In the genomic region with DNA sequence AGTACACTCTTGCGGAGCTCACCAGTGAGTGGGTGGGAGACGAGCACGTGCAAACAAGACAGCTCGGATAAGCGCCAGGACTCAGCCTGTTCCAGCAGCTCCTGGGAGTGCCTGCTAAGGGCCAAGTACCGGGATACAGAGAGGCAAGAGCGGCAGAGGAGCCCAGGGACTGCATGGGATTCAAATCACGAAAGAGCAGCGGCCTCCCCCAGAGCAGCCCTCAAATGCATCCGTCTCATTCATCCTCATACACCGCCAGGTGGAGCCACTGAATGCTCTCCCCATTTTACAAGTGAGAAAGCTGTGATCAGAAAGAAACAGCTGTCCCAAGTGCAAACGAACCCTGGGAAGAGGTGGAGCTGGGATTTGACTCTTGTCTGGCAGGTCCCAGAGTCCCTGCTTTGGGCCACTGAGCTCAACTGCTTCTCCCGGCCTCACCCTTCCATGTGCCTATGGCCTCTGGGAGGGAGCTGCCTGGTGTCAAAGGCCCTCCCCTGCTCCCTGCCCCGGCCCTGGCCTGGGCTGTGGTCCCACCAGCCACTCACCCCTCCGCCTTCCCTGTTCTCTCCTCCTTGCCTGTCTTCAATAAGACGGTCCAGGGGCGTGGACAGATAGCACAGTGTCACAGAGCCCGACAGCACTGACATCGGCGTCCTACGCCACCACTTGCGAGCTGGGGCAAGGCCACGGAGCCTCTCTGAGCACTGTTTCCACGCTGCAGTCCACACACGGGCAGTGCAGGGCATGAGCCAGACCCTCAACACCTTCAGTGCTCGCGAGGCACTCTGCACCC, we compare ENCODE assay signal across 8 cellular contexts.
DNase-seq lines count a peak whose midpoint lies in the region; ATAC-seq and TF ChIP-seq lines count a peak whose summit lies in the region.

No MANE protein-coding gene starts in this region.

- no peak for ATAC-seq in GM21619 (IDR thresholded peaks at IDR 0.05; ENCODE audit: unreplicated experiment)
- ATAC-seq in HG02763 (IDR thresholded peaks at IDR 0.05; ENCODE audit: unreplicated experiment): no peak

- TF ChIP-seq POLR2A in prostate gland (IDR thresholded peaks at IDR 0.05): no peak

- 38% methylated on average over 25 of the region's 27 CpGs for WGBS in prostate gland

- TF ChIP-seq CTCF in cardiac muscle cell (IDR thresholded peaks at IDR 0.05; ENCODE audit: low read depth, low read length) (peak; percentile 81), prostate gland (IDR thresholded peaks at IDR 0.05) (peak; percentile 30 to 71 (median 62))

- H3K4me1 ChIP-seq in adipocyte (ENCODE audit: control insufficient read depth, insufficient read depth, low read length) (peaks cover 36% of the 10 kb centered on the region), cardiac muscle cell (ENCODE audit: low read depth) (peaks cover 7% of the 10 kb centered on the region), prostate gland (replicated peaks) (no peaks in the 10 kb centered on the region)

- in situ Hi-C loops in KBM-7 (cut with MboI; ENCODE audit: low pct_unique_long_range_greater_than_20kb, low sequenced_read_pairs): no loop called here

- H3K27ac ChIP-seq in cardiac muscle cell: no peak overlapping the region
- peak overlapping the region in 1 of 2 donors; percentile 16 for H3K27ac ChIP-seq in prostate gland

- H3K4me3 ChIP-seq in adipocyte (ENCODE audit: low read length) (no peak overlapping the region), cardiac muscle cell (no peak overlapping the region), prostate gland (no peak overlapping the region)

- no peaks in the 10 kb centered on the region for H3K36me3 ChIP-seq in adipocyte (ENCODE audit: control insufficient read depth, insufficient read depth, low read length, severe bottlenecking)
- H3K36me3 ChIP-seq in cardiac muscle cell: no peaks in the 10 kb centered on the region
- H3K36me3 ChIP-seq in prostate gland: no peaks in the 10 kb centered on the region

- H3K27me3 ChIP-seq in adipocyte (replicated peaks; ENCODE audit: control insufficient read depth, insufficient read depth, low read length) (no peaks in the 10 kb centered on the region), cardiac muscle cell (no peaks in the 10 kb centered on the region), prostate gland (replicated peaks; ENCODE audit: insufficient read depth) (no peaks in the 10 kb centered on the region)

- peak; percentile 61 for DNase-seq in DMS53 treated with DMSO at 0.1 percent for 48 hours (lab: John Stamatoyannopoulos, UW; ENCODE audit: unreplicated experiment)
- peak; percentile 72 for DNase-seq in KBM-7
- peak; percentile 89 to 90 for DNase-seq in SHP77 (lab: John Stamatoyannopoulos, UW)
- DNase-seq in adipocyte (ENCODE audit: low read depth): peak; percentile 78
- peak; percentile 73 to 86 for DNase-seq in cardiac muscle cell (ENCODE audit: low read depth in 1 of 2, low spot score in 1 of 2)
- DNase-seq in prostate gland (ENCODE audit: low spot score): peak; percentile 71

- H3K9me3 ChIP-seq in adipocyte (ENCODE audit: control insufficient read depth, low read length): no peaks in the 10 kb centered on the region
- H3K9me3 ChIP-seq in cardiac muscle cell (ENCODE audit: low read depth): no peaks in the 10 kb centered on the region
- H3K9me3 ChIP-seq in prostate gland: no peaks in the 10 kb centered on the region

- intact Hi-C loops in prostate gland (cut with DNase I): no loop called here

- peak overlapping the region; percentile 57 for H3K9ac ChIP-seq in adipocyte (ENCODE audit: low read length)
